35 cellular contexts compared by ENCODE assay signal in the genomic region with DNA sequence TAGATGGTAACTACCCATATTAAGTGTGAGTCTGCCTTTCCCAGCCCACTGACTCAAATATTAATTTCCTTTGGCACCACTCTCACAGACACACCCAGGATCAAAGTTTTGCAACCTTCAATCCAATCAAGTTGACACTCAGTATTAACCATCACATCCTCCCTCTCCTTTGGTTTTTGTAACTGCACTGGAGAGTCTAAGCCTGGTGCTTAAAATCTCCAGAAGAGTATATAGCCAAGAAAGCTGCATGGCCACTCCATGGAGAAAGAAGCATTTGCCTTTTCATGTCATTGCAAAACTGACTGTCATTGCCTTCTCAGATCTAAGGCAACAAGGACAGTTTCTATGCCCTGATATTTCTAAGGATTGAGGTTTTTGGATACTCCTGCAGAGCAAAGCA.
DNase-seq lines count a peak whose midpoint lies in the region; ATAC-seq, FAIRE-seq and TF ChIP-seq lines count a peak whose summit lies in the region.
"Had no signal": no experiment of that assay in that cellular context is flagged by ENCODE, and none has a peak within 500 bp of the region (broad histone marks: within the 10 kb centered on the region; RNA-seq: fewer than 3 reads in every experiment).

No MANE protein-coding gene starts in this region.

- CTCF ChIA-PET in HepG2 (lab: Yijun Ruan, JAX; ENCODE audit: low intra/inter-chr PET ratio, low total read pairs), result no interaction called here

- H3K4ac ChIP-seq in mesendoderm (ENCODE audit: low read depth, low read length), result no peak overlapping the region

- TF ChIP-seq POLR2A in HepG2 (IDR thresholded peaks at IDR 0.05; ENCODE audit: insufficient read depth in 1 of 2, low read depth in 2 of 2, low read length in 2 of 2) (no peak), right lobe of liver (IDR thresholded peaks at IDR 0.05) (no peak), tibial nerve (IDR thresholded peaks at IDR 0.05) (no peak)

- H3K79me1 ChIP-seq in mesendoderm (ENCODE audit: low read length), result no peaks in the 10 kb centered on the region

- no peak for TF ChIP-seq CTCF in HepG2 (CRISPR knock-in tag; IDR thresholded peaks at IDR 0.05)
- no peak for TF ChIP-seq CTCF in right lobe of liver (IDR thresholded peaks at IDR 0.05)
- no peak for TF ChIP-seq CTCF in nephron progenitor cell (IDR thresholded peaks at IDR 0.05)
- TF ChIP-seq CTCF in tibial nerve (IDR thresholded peaks at IDR 0.05), result no peak

- intact Hi-C loops in HepG2 (cut with micrococcal nuclease; ENCODE audit: unreplicated experiment), result no loop called here
- intact Hi-C loops in right lobe of liver (cut with DNase I), result no loop called here

- H3K4me3 ChIP-seq in HepG2 (replicated peaks in 1 of 3; ENCODE audit: insufficient read depth in 1 of 3, low read depth in 2 of 3, low read length in 3 of 3) (no peak overlapping the region), right lobe of liver (no peak overlapping the region), mesendoderm (ENCODE audit: low read length) (no peak overlapping the region), tibial nerve (no peak overlapping the region)
- H3K4me3 ChIP-seq: A549, esophagus muscularis mucosa, heart left ventricle, left ventricle myocardium inferior, MG63, SK-N-MC had no signal

- H3K9ac ChIP-seq in HepG2 (ENCODE audit: insufficient read depth, low read depth, low read length) (no peak overlapping the region), mesendoderm (ENCODE audit: low read length) (no peak overlapping the region)

- no peak for TF ChIP-seq RAD21 in HepG2 (CRISPR knock-in tag; IDR thresholded peaks at IDR 0.05)

- BruUV-seq in HepG2 (replicated peaks; lab: Mats Ljungman, UMichigan), result no TSS peak

- in situ Hi-C loops in HepG2 (cut with HindIII; ENCODE audit: extremely low pct_ligation_motif_present, low pct_unique_long_range_greater_than_20kb), result loop anchor here (25.0 kb wide), 1 partner anchor 316 kb away; no protein-coding TSS in a partner anchor

- H3K36me3 Mint-ChIP-seq in nephron progenitor cell (ENCODE audit: low read depth), result no peaks in the 10 kb centered on the region
- H3K36me3 Mint-ChIP-seq: naive thymus-derived CD8-positive, alpha-beta T cell; stimulated activated memory B cell treated with anti-CD40 and anti-IgM and Interleukin-4, amounts not matched to agents 10 μg/mL and 1 μg/mL and 100 μg/mL, for 72 hours had no signal

- H3K4me2 ChIP-seq in HepG2 (ENCODE audit: low read depth, low read length), result no peak overlapping the region
- H3K4me2 ChIP-seq in mesendoderm (ENCODE audit: low read length), result no peak overlapping the region
- H3K4me2 ChIP-seq: A549 had no signal

- H3K27me3 ChIP-seq in HepG2 (ENCODE audit: control insufficient read depth in 1 of 2, insufficient read depth in 2 of 2, low read length in 2 of 2) (no peaks in the 10 kb centered on the region), right lobe of liver (no peaks in the 10 kb centered on the region), mesendoderm (ENCODE audit: insufficient read depth, low read length, poor library complexity) (no peaks in the 10 kb centered on the region), tibial nerve (no peaks in the 10 kb centered on the region)
- H3K27me3 ChIP-seq: brain microvascular endothelial cell, esophagus muscularis mucosa, heart left ventricle, MG63 had no signal

- H3K27ac ChIP-seq in HepG2 (ENCODE audit: extremely low read length, insufficient read depth, low read length), result no peak overlapping the region
- H3K27ac ChIP-seq in right lobe of liver, result no peak overlapping the region
- no peak overlapping the region for H3K27ac ChIP-seq in mesendoderm (ENCODE audit: low read depth, low read length)
- H3K27ac ChIP-seq in tibial nerve, result no peak overlapping the region
- H3K27ac ChIP-seq: A549, brain microvascular endothelial cell, esophagus muscularis mucosa, heart left ventricle, left ventricle myocardium inferior, SK-N-MC had no signal

- no peak overlapping the region for H4K8ac ChIP-seq in mesendoderm (ENCODE audit: low read depth, low read length)

- POLR2A ChIA-PET in HepG2 (lab: Yijun Ruan, JAX), result no interaction called here

- no peak overlapping the region for H3K23ac ChIP-seq in mesendoderm (ENCODE audit: low read length)

- H3K9me3 Mint-ChIP-seq in nephron progenitor cell, result no peaks in the 10 kb centered on the region
- H3K9me3 Mint-ChIP-seq: stimulated activated memory B cell treated with anti-CD40 and anti-IgM and Interleukin-4, amounts not matched to agents 10 μg/mL and 1 μg/mL and 100 μg/mL, for 72 hours had no signal

- no peaks in the 10 kb centered on the region for H3K79me2 ChIP-seq in HepG2 (ENCODE audit: insufficient read depth, low read length)
- no peaks in the 10 kb centered on the region for H3K79me2 ChIP-seq in mesendoderm (ENCODE audit: control insufficient read depth, insufficient read depth, low read length)

- H3K56ac ChIP-seq in mesendoderm (ENCODE audit: low read length), result no peak overlapping the region

- H3K4me1 Mint-ChIP-seq in nephron progenitor cell, result no peaks in the 10 kb centered on the region
- H3K4me1 Mint-ChIP-seq: naive thymus-derived CD8-positive, alpha-beta T cell; stimulated activated memory B cell treated with anti-CD40 and anti-IgM and Interleukin-4, amounts not matched to agents 10 μg/mL and 1 μg/mL and 100 μg/mL, for 72 hours; T-helper 17 cell had no signal

- peak; percentile 63 for ATAC-seq in HepG2
- ATAC-seq in right lobe of liver, result no peak
- ATAC-seq: A549; heart left ventricle; stimulated activated memory B cell treated with anti-CD40 and anti-IgM and Interleukin-4, amounts not matched to agents 10 μg/mL and 1 μg/mL and 100 μg/mL, for 72 hours; T-helper 17 cell had no signal

- no peaks in the 10 kb centered on the region for H3K36me3 ChIP-seq in HepG2 (replicated peaks in 1 of 2; ENCODE audit: control insufficient read depth in 1 of 2, insufficient read depth in 2 of 2, low read length in 2 of 2)
- no peaks in the 10 kb centered on the region for H3K36me3 ChIP-seq in right lobe of liver
- H3K36me3 ChIP-seq in mesendoderm (ENCODE audit: control insufficient read depth, insufficient read depth, low read length), result no peaks in the 10 kb centered on the region
- no peaks in the 10 kb centered on the region for H3K36me3 ChIP-seq in tibial nerve
- H3K36me3 ChIP-seq: brain microvascular endothelial cell, esophagus muscularis mucosa, heart left ventricle, left ventricle myocardium inferior, MG63 had no signal

- no peak overlapping the region for H3K18ac ChIP-seq in mesendoderm (ENCODE audit: low read length)

- H3K27ac Mint-ChIP-seq in nephron progenitor cell, result no peak overlapping the region
- H3K27ac Mint-ChIP-seq: activated T-cell treated with anti-CD3 and anti-CD28 coated beads, Interleukin-2, amount 50 U/mL, for 24 hours; naive thymus-derived CD8-positive, alpha-beta T cell; stimulated activated memory B cell treated with anti-CD40 and anti-IgM and Interleukin-4, amounts not matched to agents 10 μg/mL and 1 μg/mL and 100 μg/mL, for 72 hours; T-helper 17 cell had no signal

- H2BK15ac ChIP-seq in mesendoderm (replicated peaks; ENCODE audit: low read depth), result no peak overlapping the region

- H3K4me1 ChIP-seq in HepG2 (ENCODE audit: insufficient read depth, low read length) (no peaks in the 10 kb centered on the region), right lobe of liver (no peaks in the 10 kb centered on the region), mesendoderm (ENCODE audit: control insufficient read depth, low read depth, low read length) (no peaks in the 10 kb centered on the region), tibial nerve (no peaks in the 10 kb centered on the region)
- H3K4me1 ChIP-seq: A549, esophagus muscularis mucosa, heart left ventricle, left ventricle myocardium inferior had no signal

- no peak overlapping the region for H2BK5ac ChIP-seq in mesendoderm (ENCODE audit: low read length)

- H3K9me3 ChIP-seq in HepG2 (ENCODE audit: low read length), result no peaks in the 10 kb centered on the region
- no peaks in the 10 kb centered on the region for H3K9me3 ChIP-seq in right lobe of liver
- no peaks in the 10 kb centered on the region for H3K9me3 ChIP-seq in tibial nerve
- H3K9me3 ChIP-seq: A549, esophagus muscularis mucosa, left ventricle myocardium inferior had no signal

- H3K4me3 Mint-ChIP-seq in nephron progenitor cell, result no peak overlapping the region
- H3K4me3 Mint-ChIP-seq: activated T-cell treated with anti-CD3 and anti-CD28 coated beads, Interleukin-2, amount 50 U/mL, for 24 hours; naive thymus-derived CD8-positive, alpha-beta T cell; stimulated activated memory B cell treated with anti-CD40 and anti-IgM and Interleukin-4, amounts not matched to agents 10 μg/mL and 1 μg/mL and 100 μg/mL, for 72 hours; T-helper 17 cell had no signal

- peaks cover 4% of the 10 kb centered on the region for H3K27me3 Mint-ChIP-seq in nephron progenitor cell (ENCODE audit: low read depth, poor library complexity)
- H3K27me3 Mint-ChIP-seq: activated T-cell treated with anti-CD3 and anti-CD28 coated beads, Interleukin-2, amount 50 U/mL, for 24 hours; naive thymus-derived CD8-positive, alpha-beta T cell; stimulated activated memory B cell treated with anti-CD40 and anti-IgM and Interleukin-4, amounts not matched to agents 10 μg/mL and 1 μg/mL and 100 μg/mL, for 72 hours; T-helper 17 cell had no signal

- DNase-seq in NOMO-1 treated with DMSO at 0.1 percent for 48 hours (lab: John Stamatoyannopoulos, UW; ENCODE audit: unreplicated experiment), result peak; percentile 37
- no peak for DNase-seq in NOMO-1 treated with dmso at 0.1 percent for 144 hours (lab: John Stamatoyannopoulos, UW; ENCODE audit: unreplicated experiment)
- DNase-seq in HepG2 (ENCODE audit: low spot score), result no peak
- no peak for DNase-seq in right lobe of liver
- DNase-seq in mesendoderm, result peak; percentile 5
- no peak for DNase-seq in activated CD4-positive, CD25-positive, alpha-beta regulatory T cell treated with anti-CD3 and anti-CD28 coated beads, Interleukin-2, amount 50 U/mL, for 72 hours
- no peak for DNase-seq in nephron progenitor cell
- DNase-seq in tibial nerve (ENCODE audit: low spot score in 2 of 2), result no peak
- DNase-seq: activated CD4-positive, CD25-positive, alpha-beta regulatory T cell; activated CD8-positive, alpha-beta memory T cell treated with anti-CD3 and anti-CD28 coated beads for 24 hours; activated gamma-delta T cell treated with Interleukin-2 at 50 U/mL for 16 hours; activated T-cell treated with anti-CD3 and anti-CD28 coated beads, Interleukin-2, amount 50 U/mL, for 24 hours; amniotic stem cell; brain microvascular endothelial cell; DMS79 treated with DMSO at 0.1 percent for 48 hours; foreskin fibroblast; GF-D8; H7; heart left ventricle; islet precursor cell; KG1; left ventricle myocardium inferior; MG63; midbrain; NCI-H146; NCI-H446; NCI-H82; occipital lobe; T-helper 17 cell had no signal

- H2BK120ac ChIP-seq in mesendoderm (ENCODE audit: low read depth, low read length), result no peak overlapping the region

- H4K20me1 ChIP-seq in HepG2 (ENCODE audit: insufficient read depth, low read length), result no peaks in the 10 kb centered on the region

- FAIRE-seq in HepG2 (lab: Jason Lieb, UNC), result no peak
- FAIRE-seq: A549, urothelium cell line had no signal

- H4K5ac ChIP-seq in mesendoderm (ENCODE audit: low read length), result no peak overlapping the region

- H2AFZ ChIP-seq in HepG2 (ENCODE audit: low read length), result no peak overlapping the region

- TF ChIP-seq EP300 in HepG2 (IDR thresholded peaks at IDR 0.05; ENCODE audit: low read depth in 2 of 2, low read length in 2 of 2), result no peak
- TF ChIP-seq EP300 in HepG2 (CRISPR knock-in tag; IDR thresholded peaks at IDR 0.05; ENCODE audit: borderline replicate concordance), result no peak
- no peak for TF ChIP-seq EP300 in tibial nerve (IDR thresholded peaks at IDR 0.05)

- H2AK5ac ChIP-seq in mesendoderm (ENCODE audit: low read length), result no peak overlapping the region

Comparison
In these comparisons a context has a peak if more than half of its experiments do, and no peak if none do; other contexts are left out.
1. DNase-seq: peak in NOMO-1 treated with DMSO at 0.1 percent for 48 hours (single experiment) and mesendoderm (single experiment); none in NOMO-1 treated with dmso at 0.1 percent for 144 hours (single experiment), HepG2 (single experiment), right lobe of liver (0 of 3), activated CD4-positive, CD25-positive, alpha-beta regulatory T cell treated with anti-CD3 and anti-CD28 coated beads, Interleukin-2, amount 50 U/mL, for 72 hours (single experiment), nephron progenitor cell (single experiment) and tibial nerve (0 of 2).